In the genomic region with DNA sequence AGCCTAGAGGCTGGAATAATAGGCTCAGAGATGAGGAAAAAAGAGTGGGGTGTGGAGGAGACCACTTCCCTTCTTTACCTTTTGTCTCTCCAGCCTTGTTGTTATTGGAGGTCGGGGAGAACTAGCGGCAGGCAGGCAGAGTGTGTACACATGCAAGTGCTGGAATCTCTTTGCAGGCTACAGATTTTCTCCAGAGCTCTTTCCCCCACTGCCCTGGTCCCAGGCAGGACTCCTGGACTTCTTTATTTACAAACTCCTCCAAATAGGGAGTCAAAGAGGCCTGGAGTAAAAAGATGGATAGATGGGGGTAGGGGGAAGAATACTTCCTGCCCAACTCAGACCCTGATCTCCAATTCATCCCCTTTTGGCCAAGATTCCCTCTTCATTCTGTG, we compare ENCODE assay signal across 14 cellular contexts. TPM values are rescaled to one million over a fixed set of nuclear protein-coding genes. Genes with fewer than 3 reads are reported as not detected.
DNase-seq lines count a peak whose midpoint lies in the region; ATAC-seq and TF ChIP-seq lines count a peak whose summit lies in the region.
"Had no signal": no experiment of that assay in that cellular context is flagged by ENCODE, and none has a peak within 500 bp of the region (broad histone marks: within the 10 kb centered on the region; RNA-seq: fewer than 3 reads in every experiment).

No MANE protein-coding gene starts in this region.

- H3K9me3 ChIP-seq in H9 (ENCODE audit: control insufficient read depth, low read depth, low read length) (no peaks in the 10 kb centered on the region), T-helper 17 cell (ENCODE audit: control insufficient read depth, low read length, poor library complexity, severe bottlenecking) (no peaks in the 10 kb centered on the region)

- H2BK12ac ChIP-seq in H9 (ENCODE audit: insufficient read length, low read depth, low read length) = no peak overlapping the region

- peak overlapping the region; percentile 79 for H3K4me2 ChIP-seq in H9 (ENCODE audit: insufficient read depth, insufficient read length, low read length)

- H2AK5ac ChIP-seq in H9 (ENCODE audit: insufficient read length, low read length) = no peak overlapping the region

- H4K5ac ChIP-seq in H9 (ENCODE audit: insufficient read length, low read depth, low read length) = no peak overlapping the region

- H3K9me3 Mint-ChIP-seq in H9 (no peaks in the 10 kb centered on the region; a peak in 1 of 5 replicates), brain (no peaks in the 10 kb centered on the region), progenitor cell of endocrine pancreas (ENCODE audit: low read depth) (no peaks in the 10 kb centered on the region)
- H3K9me3 Mint-ChIP-seq: activated CD4-positive, alpha-beta memory T cell treated with anti-CD3 and anti-CD28 coated beads, Interleukin-2, amount 10 ng/mL, durations not matched to agents 7 days and 5 days; activated T-helper 1 cell treated with anti-CD3 and anti-CD28 coated beads, Interleukin-12 subunit alpha, Interleukin-12 subunit beta, Interleukin-2, Interleukin-4 antibody, amounts not matched to agents 30 ng/mL and 10 ng/mL and 1 ng/mL, durations not matched to agents 14 hours and 24 hours and 36 hours; natural killer cell had no signal

- no peak overlapping the region for H3K18ac ChIP-seq in H9 (ENCODE audit: insufficient read length, low read depth, low read length)

- H3K4me3 Mint-ChIP-seq in H9 (peak overlapping the region; percentile 80 to 93), brain (peak overlapping the region; percentile 75 to 93 (median 89)), progenitor cell of endocrine pancreas (ENCODE audit: low read depth) (peak overlapping the region; percentile 69), T-helper 17 cell (no peak overlapping the region)
- H3K4me3 Mint-ChIP-seq: activated CD4-positive, alpha-beta memory T cell treated with anti-CD3 and anti-CD28 coated beads, Interleukin-2, amount 10 ng/mL, durations not matched to agents 7 days and 5 days; activated T-helper 1 cell treated with anti-CD3 and anti-CD28 coated beads, Interleukin-12 subunit alpha, Interleukin-12 subunit beta, Interleukin-2, Interleukin-4 antibody, amounts not matched to agents 30 ng/mL and 10 ng/mL and 1 ng/mL, durations not matched to agents 14 hours and 24 hours and 36 hours; natural killer cell had no signal

- ATAC-seq in GM21825 (IDR thresholded peaks at IDR 0.05; ENCODE audit: unreplicated experiment) (no peak), T-helper 17 cell (no peak)
- ATAC-seq: natural killer cell had no signal

- no peak overlapping the region for H3K14ac ChIP-seq in H9 (ENCODE audit: insufficient read depth, low read length)

- H3K4me1 Mint-ChIP-seq in H9 = peaks cover 48 to 55% of the 10 kb centered on the region in 2 experiments
- peaks cover 54% of the 10 kb centered on the region for H3K4me1 Mint-ChIP-seq in brain
- H3K4me1 Mint-ChIP-seq in progenitor cell of endocrine pancreas (ENCODE audit: low read depth) = peaks cover 53% of the 10 kb centered on the region
- peaks cover 15% of the 10 kb centered on the region for H3K4me1 Mint-ChIP-seq in T-helper 17 cell

- H3K56ac ChIP-seq in H9 (ENCODE audit: insufficient read length, low read depth, low read length) = no peak overlapping the region

- H2BK20ac ChIP-seq in H9 (ENCODE audit: low read depth, low read length, poor library complexity, severe bottlenecking) = no peak overlapping the region

- H3K36me3 Mint-ChIP-seq in H9 (ENCODE audit: insufficient read depth in 1 of 3, low read depth in 3 of 3) (peaks cover 18 to 29% (median 24%) of the 10 kb centered on the region in 3 experiments), brain (no peaks in the 10 kb centered on the region), progenitor cell of endocrine pancreas (ENCODE audit: insufficient read depth) (no peaks in the 10 kb centered on the region), T-helper 17 cell (ENCODE audit: low read depth) (peaks cover 2% of the 10 kb centered on the region)
- H3K36me3 Mint-ChIP-seq: natural killer cell had no signal

- H3K27ac ChIP-seq in H9 (ENCODE audit: insufficient read length, low read depth, low read length) (peak overlapping the region; percentile 11), layer of hippocampus (ENCODE audit: low read depth, low read length) (peak overlapping the region; percentile 71)

- H2AFZ ChIP-seq in H9 (ENCODE audit: low read length) = no peak overlapping the region

- TF ChIP-seq CTCF in H9 (conservative IDR thresholded peaks at IDR 0.05) = no peak
- no peak for TF ChIP-seq CTCF in brain (conservative IDR thresholded peaks at IDR 0.05)
- TF ChIP-seq CTCF in progenitor cell of endocrine pancreas (IDR thresholded peaks at IDR 0.05; ENCODE audit: unreplicated experiment) = no peak

- no peak overlapping the region for H2BK5ac ChIP-seq in H9 (ENCODE audit: insufficient read length, low read length)

- no peaks in the 10 kb centered on the region for H3K79me1 ChIP-seq in H9 (ENCODE audit: insufficient read depth, low read depth, low read length, poor library complexity, severe bottlenecking)

- H3K27me3 Mint-ChIP-seq in H9 (ENCODE audit: low read depth) (no peaks in the 10 kb centered on the region), brain (no peaks in the 10 kb centered on the region), progenitor cell of endocrine pancreas (no peaks in the 10 kb centered on the region), T-helper 17 cell (peaks cover 45% of the 10 kb centered on the region)

- no CpG with 5 or more reads among the region's 2 CpGs for WGBS in H9 (ENCODE audit: extremely low coverage, insufficient read length, low lambda C conversion rate)

- DNase-seq in H9 = no peak
- DNase-seq in progenitor cell of endocrine pancreas (ENCODE audit: low spot score, unreplicated experiment) = no peak
- DNase-seq in COLO829 (ENCODE audit: low spot score) = no peak
- no peak for DNase-seq in UCSD-AML1 (lab: John Stamatoyannopoulos, UW; ENCODE audit: unreplicated experiment)
- DNase-seq in T-helper 17 cell = no peak
- DNase-seq: activated CD4-positive, alpha-beta memory T cell treated with anti-CD3 and anti-CD28 coated beads, Interleukin-2, amount 10 ng/mL, durations not matched to agents 7 days and 5 days; HCEC 1CT; natural killer cell; NCI-H2029 treated with DMSO at 0.1 percent for 48 hours; stimulated activated CD4-positive, alpha-beta T cell treated with anti-CD3 and anti-CD28 coated beads, Interleukin-4, amount 100 ng/mL, for 4 hours had no signal

- H4K20me1 ChIP-seq in H9 (ENCODE audit: control insufficient read depth, insufficient read depth, insufficient read length) = no peaks in the 10 kb centered on the region

- H3K27me3 ChIP-seq in H9 (ENCODE audit: insufficient read depth, low read length) (no peaks in the 10 kb centered on the region), layer of hippocampus (ENCODE audit: control insufficient read depth, insufficient read depth, low read length) (no peaks in the 10 kb centered on the region)

- no peak overlapping the region for H3K23ac ChIP-seq in H9 (ENCODE audit: insufficient read length, low read depth, low read length)

- H4K91ac ChIP-seq in H9 (ENCODE audit: insufficient read length, low read depth, low read length) = no peak overlapping the region

- H3K27ac Mint-ChIP-seq in H9 = peak overlapping the region; percentile 99 to 100 (median 99)
- H3K27ac Mint-ChIP-seq in brain = peak overlapping the region; percentile 82 to 97 (median 95)
- peak overlapping the region; percentile 97 for H3K27ac Mint-ChIP-seq in progenitor cell of endocrine pancreas
- H3K27ac Mint-ChIP-seq in T-helper 17 cell = no peak overlapping the region
- H3K27ac Mint-ChIP-seq: activated CD4-positive, alpha-beta memory T cell treated with anti-CD3 and anti-CD28 coated beads, Interleukin-2, amount 10 ng/mL, durations not matched to agents 7 days and 5 days; activated T-helper 1 cell treated with anti-CD3 and anti-CD28 coated beads, Interleukin-12 subunit alpha, Interleukin-12 subunit beta, Interleukin-2, Interleukin-4 antibody, amounts not matched to agents 30 ng/mL and 10 ng/mL and 1 ng/mL, durations not matched to agents 14 hours and 24 hours and 36 hours; natural killer cell had no signal

- H2BK120ac ChIP-seq in H9 (ENCODE audit: low read depth, low read length, poor library complexity, severe bottlenecking) = no peak overlapping the region

- no peak overlapping the region for H3K4ac ChIP-seq in H9 (ENCODE audit: low read depth, low read length)

- peak overlapping the region; percentile 63 for H3K9ac ChIP-seq in H9 (ENCODE audit: extremely low read depth, insufficient read length, low read length)

- peaks cover 41% of the 10 kb centered on the region for H3K23me2 ChIP-seq in H9 (ENCODE audit: insufficient read length, low read depth, low read length, poor library complexity, severe bottlenecking)

- H4K8ac ChIP-seq in H9 (replicated peaks; ENCODE audit: insufficient read length, low read depth, low read length) = no peak overlapping the region

- peaks cover 8% of the 10 kb centered on the region; the same call in 1 of the 2 replicates for H3K4me1 ChIP-seq in H9 (ENCODE audit: insufficient read depth, low read length)

- H2BK15ac ChIP-seq in H9 (ENCODE audit: low read depth, low read length) = no peak overlapping the region

- H3K79me2 ChIP-seq in H9 (ENCODE audit: insufficient read depth, low read length) = no peaks in the 10 kb centered on the region; the same call in 1 of the 2 replicates

- no peak overlapping the region for H3T11ph ChIP-seq in H9 (ENCODE audit: low read length)

RNA-seq across cellular contexts. Expression of gene CA14, which starts 0.7 kb away (rescaled TPM):
- 42.0 and 43.2 TPM in 2 replicates for total RNA-seq in H9 (2021)
- 18.1 TPM for polyA plus RNA-seq in brain (ENCODE audit: insufficient read depth, low read depth, low replicate concordance)
- total RNA-seq in progenitor cell of endocrine pancreas = 13.1 and 16.6 TPM in 2 replicates
- total RNA-seq in T-helper 17 cell = not detected
- total RNA-seq: activated CD4-positive, alpha-beta memory T cell treated with anti-CD3 and anti-CD28 coated beads, Interleukin-2, amount 10 ng/mL, durations not matched to agents 7 days and 5 days; activated T-helper 1 cell treated with anti-CD3 and anti-CD28 coated beads, Interleukin-12 subunit alpha, Interleukin-12 subunit beta, Interleukin-2, Interleukin-4 antibody, amounts not matched to agents 30 ng/mL and 10 ng/mL and 1 ng/mL, durations not matched to agents 14 hours and 24 hours and 36 hours; natural killer cell had no signal

RNA-seq across cellular contexts. Expression of gene APH1A, which starts 10.5 kb away (rescaled TPM):
- total RNA-seq in H9 (2021) = 113 and 115 TPM in 2 replicates
- polyA plus RNA-seq in brain (ENCODE audit: insufficient read depth, low read depth, low replicate concordance) = 179 TPM
- total RNA-seq in progenitor cell of endocrine pancreas = 129 and 136 TPM in 2 replicates
- 100 to 1,000 TPM; 118 TPM for total RNA-seq in T-helper 17 cell

RNA-seq across cellular contexts. Expression of gene C1orf54, which starts 14.3 kb away (rescaled TPM):
- total RNA-seq in H9 (2021) (20.8 and 21.3 TPM in 2 replicates), progenitor cell of endocrine pancreas (2.0 and 2.9 TPM in 2 replicates), T-helper 17 cell (1 to 10 TPM; 4.6 to 6.6 TPM)
- polyA plus RNA-seq in brain (ENCODE audit: insufficient read depth, low read depth, low replicate concordance) = 13.0 TPM

RNA-seq across cellular contexts. Expression of gene ANP32E, which starts 22.4 kb away (rescaled TPM):
- total RNA-seq in H9 (2021) (103 and 106 TPM in 2 replicates), progenitor cell of endocrine pancreas (52.1 TPM in 2 replicates), T-helper 17 cell (10 to 100 TPM; 45.4 to 50.2 TPM)
- polyA plus RNA-seq in brain (ENCODE audit: insufficient read depth, low read depth, low replicate concordance) = 22.5 TPM

RNA-seq across cellular contexts. Expression of gene CIART, which starts 24.1 kb away (rescaled TPM):
- total RNA-seq in H9 (2021) (15.6 TPM in 2 replicates), progenitor cell of endocrine pancreas (1.9 and 2.7 TPM in 2 replicates), T-helper 17 cell (1 to 10 TPM; 3.6 to 4.5 TPM)
- polyA plus RNA-seq in brain (ENCODE audit: insufficient read depth, low read depth, low replicate concordance) = 32.5 TPM

Comparison
In these comparisons a context has a peak if more than half of its experiments do, and no peak if none do; other contexts are left out.
1. RNA of gene CA14, which starts 0.7 kb away (total RNA-seq): 42.0 to 43.2 TPM in H9 and 13.1 to 16.6 TPM in progenitor cell of endocrine pancreas; not detected in T-helper 17 cell; every median in the first group is over 10 times any median in the second.